ENCODE assay signal across 30 cellular contexts in the genomic region with DNA sequence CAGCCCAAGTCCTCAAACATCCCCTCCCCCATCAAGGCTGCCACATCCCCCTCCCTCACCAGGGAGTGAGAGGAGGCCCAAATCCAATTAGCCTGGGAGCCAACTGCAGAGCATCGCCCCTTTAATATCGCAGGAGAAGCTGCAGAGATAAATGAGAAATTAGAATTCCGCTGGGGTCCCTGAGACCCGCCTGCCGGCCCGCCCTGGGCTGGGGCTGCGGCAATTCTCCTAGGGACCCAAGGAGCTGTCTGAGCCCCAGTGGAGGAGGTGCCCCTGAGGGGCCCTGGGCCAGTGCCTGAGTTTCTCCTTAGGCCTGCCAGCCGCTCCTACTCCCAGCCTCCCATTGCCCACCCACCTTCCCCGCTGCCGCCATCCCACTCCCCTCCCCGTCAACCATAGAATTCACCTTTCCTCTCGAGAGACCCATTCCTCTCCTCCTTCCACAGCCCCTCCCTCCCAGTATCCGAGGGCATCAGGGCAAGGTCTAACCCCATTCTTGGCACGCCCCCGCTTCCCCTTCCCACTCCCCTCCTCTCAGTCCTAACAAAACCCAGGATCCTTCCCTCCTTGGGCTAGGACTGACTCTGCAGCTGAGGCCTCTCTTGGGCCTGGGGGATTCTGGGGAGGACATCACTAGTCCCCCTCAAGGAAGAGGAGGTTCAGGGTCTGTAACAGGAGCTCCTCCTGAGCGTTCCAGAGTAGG. TPM values are rescaled to one million over a fixed set of nuclear protein-coding genes. Genes with fewer than 3 reads are reported as not detected.
"Had no signal": no experiment of that assay in that cellular context is flagged by ENCODE, and none has a peak within 500 bp of the region (broad histone marks: within the 10 kb centered on the region; RNA-seq: fewer than 3 reads in every experiment).

No MANE protein-coding gene starts in this region.

- H3K4me3 Mint-ChIP-seq: activated CD4-positive, alpha-beta memory T cell treated with anti-CD3 and anti-CD28 coated beads for 36 hours; activated CD4-positive, alpha-beta T cell treated with anti-CD3 and anti-CD28 coated beads for 36 hours; activated naive CD4-positive, alpha-beta T cell treated with anti-CD3 and anti-CD28 coated beads, Interleukin-2, amount 10 ng/mL, durations not matched to agents 7 days and 5 days; activated naive CD8-positive, alpha-beta T cell; activated naive CD8-positive, alpha-beta T cell treated with anti-CD3 and anti-CD28 coated beads, Interleukin-2, amount 50 U/mL, for 24 hours; activated T-cell treated with anti-CD3 and anti-CD28 coated beads, Interleukin-2, amount 50 U/mL, for 4 hours; activated T-helper 1 cell treated with anti-CD3 and anti-CD28 coated beads, Interleukin-12 subunit alpha, Interleukin-12 subunit beta, Interleukin-2, Interleukin-4 antibody, amounts not matched to agents 30 ng/mL and 10 ng/mL and 1 ng/mL, durations not matched to agents 14 hours and 24 hours and 36 hours; brain had no signal

- H3K36me3 Mint-ChIP-seq: activated CD4-positive, alpha-beta memory T cell treated with anti-CD3 and anti-CD28 coated beads for 36 hours; activated naive CD4-positive, alpha-beta T cell treated with anti-CD3 and anti-CD28 coated beads, Interleukin-2, amount 10 ng/mL, durations not matched to agents 7 days and 5 days; activated naive CD8-positive, alpha-beta T cell; brain had no signal

- H3K27ac Mint-ChIP-seq: activated CD4-positive, alpha-beta memory T cell treated with anti-CD3 and anti-CD28 coated beads for 36 hours; activated CD4-positive, alpha-beta T cell treated with anti-CD3 and anti-CD28 coated beads for 36 hours; activated naive CD4-positive, alpha-beta T cell treated with anti-CD3 and anti-CD28 coated beads, Interleukin-2, amount 10 ng/mL, durations not matched to agents 7 days and 5 days; activated naive CD8-positive, alpha-beta T cell; activated naive CD8-positive, alpha-beta T cell treated with anti-CD3 and anti-CD28 coated beads, Interleukin-2, amount 50 U/mL, for 24 hours; activated T-helper 1 cell treated with anti-CD3 and anti-CD28 coated beads, Interleukin-12 subunit alpha, Interleukin-12 subunit beta, Interleukin-2, Interleukin-4 antibody, amounts not matched to agents 30 ng/mL and 10 ng/mL and 1 ng/mL, durations not matched to agents 14 hours and 24 hours and 36 hours had no signal

- H3K9me3 Mint-ChIP-seq: activated CD4-positive, alpha-beta memory T cell treated with anti-CD3 and anti-CD28 coated beads for 36 hours; activated naive CD4-positive, alpha-beta T cell treated with anti-CD3 and anti-CD28 coated beads, Interleukin-2, amount 10 ng/mL, durations not matched to agents 7 days and 5 days; activated naive CD8-positive, alpha-beta T cell treated with anti-CD3 and anti-CD28 coated beads, Interleukin-2, amount 50 U/mL, for 24 hours; activated T-cell treated with anti-CD3 and anti-CD28 coated beads, Interleukin-2, amount 50 U/mL, for 4 hours; activated T-helper 1 cell treated with anti-CD3 and anti-CD28 coated beads, Interleukin-12 subunit alpha, Interleukin-12 subunit beta, Interleukin-2, Interleukin-4 antibody, amounts not matched to agents 30 ng/mL and 10 ng/mL and 1 ng/mL, durations not matched to agents 14 hours and 24 hours and 36 hours had no signal

- H3K4me3 ChIP-seq: SK-N-MC had no signal

- H3K4me1 Mint-ChIP-seq: activated CD4-positive, alpha-beta T cell treated with anti-CD3 and anti-CD28 coated beads for 36 hours; activated naive CD4-positive, alpha-beta T cell treated with anti-CD3 and anti-CD28 coated beads, Interleukin-2, amount 10 ng/mL, durations not matched to agents 7 days and 5 days; activated naive CD8-positive, alpha-beta T cell treated with anti-CD3 and anti-CD28 coated beads, Interleukin-2, amount 50 U/mL, for 24 hours had no signal

- DNase-seq: activated CD4-positive, alpha-beta memory T cell treated with anti-CD3 and anti-CD28 coated beads for 36 hours; activated CD4-positive, alpha-beta T cell treated with anti-CD3 and anti-CD28 coated beads for 36 hours; activated CD4-positive, alpha-beta T cell treated with anti-CD3 and anti-CD28 coated beads, Interleukin-2, amount 50 U/mL, for 1 hour; activated CD8-positive, alpha-beta memory T cell treated with anti-CD3 and anti-CD28 coated beads, Interleukin-2, amount 50 U/mL, for 4 hours; activated naive CD4-positive, alpha-beta T cell treated with anti-CD3 and anti-CD28 coated beads, Interleukin-2, amount 10 ng/mL, durations not matched to agents 7 days and 5 days; activated naive CD8-positive, alpha-beta T cell treated with anti-CD3 and anti-CD28 coated beads, Interleukin-2, amount 50 U/mL, for 24 hours; activated T-cell treated with anti-CD3 and anti-CD28 coated beads for 4 hours; activated T-cell treated with anti-CD3 and anti-CD28 coated beads, Interleukin-2, amount 50 U/mL, for 4 hours; anterior cingulate cortex; caudate nucleus; cerebellar nuclear complex; NCI-H1105; NCI-H1417 treated with DMSO at 0.1 percent for 48 hours; NCI-H187 treated with DMSO at 0.1 percent for 48 hours; NCI-H2081; NCI-H226; NCI-H446 treated with DMSO at 0.1 percent for 48 hours; NCI-H69; Right ventricle myocardium superior; T1000 had no signal

- H3K27ac ChIP-seq: SK-N-MC had no signal

- ATAC-seq: activated CD4-positive, alpha-beta T cell treated with anti-CD3 and anti-CD28 coated beads for 36 hours; activated CD4-positive, CD25-positive, alpha-beta regulatory T cell treated with anti-CD3 and anti-CD28 coated beads, Interleukin-2, amount 50 U/mL, for 24 hours; activated naive CD8-positive, alpha-beta T cell treated with anti-CD3 and anti-CD28 coated beads, Interleukin-2, amount 50 U/mL, for 24 hours; activated T-cell treated with anti-CD3 and anti-CD28 coated beads, Interleukin-2, amount 50 U/mL, for 4 hours had no signal

RNA-seq across cellular contexts. Expression of a gene that starts 20.0 kb away (rescaled TPM):
- total RNA-seq: activated CD4-positive, alpha-beta memory T cell treated with anti-CD3 and anti-CD28 coated beads for 36 hours; activated CD4-positive, alpha-beta T cell treated with anti-CD3 and anti-CD28 coated beads for 36 hours; activated T-cell treated with anti-CD3 and anti-CD28 coated beads, Interleukin-2, amount 50 U/mL, for 4 hours; activated T-helper 1 cell treated with anti-CD3 and anti-CD28 coated beads, Interleukin-12 subunit alpha, Interleukin-12 subunit beta, Interleukin-2, Interleukin-4 antibody, amounts not matched to agents 30 ng/mL and 10 ng/mL and 1 ng/mL, durations not matched to agents 14 hours and 24 hours and 36 hours; bronchial epithelial cell; MCF 10A; OCI-LY7; T-helper 1 cell treated with Interleukin-12 subunit alpha and Interleukin-12 subunit beta and Interleukin-4 antibody, amounts not matched to agents 30 ng/mL and 1 ng/mL, for 36 hours; T-helper 2 cell treated with Interferon-gamma antibody and Interleukin-4, amounts not matched to agents 100 ng/mL and 5 ng/mL, for 36 hours had no signal
